ENCODE assay signal across 12 cellular contexts in genomic region chr1:210062033-210062432, GRCh38.
DNase-seq lines count a peak whose midpoint lies in the region; TF ChIP-seq lines count a peak whose summit lies in the region.
"Had no signal": no experiment of that assay in that cellular context is flagged by ENCODE, and none has a peak within 500 bp of the region (broad histone marks: within the 10 kb centered on the region; RNA-seq: fewer than 3 reads in every experiment).

No MANE protein-coding gene starts in this region.

- no peaks in the 10 kb centered on the region for H3K27me3 ChIP-seq in endodermal cell (ENCODE audit: control insufficient read depth, insufficient read depth, low read length, poor library complexity, severe bottlenecking)

- H3K36me3 Mint-ChIP-seq in endodermal cell (ENCODE audit: low read depth), result no peaks in the 10 kb centered on the region
- H3K36me3 Mint-ChIP-seq: CD14-positive monocyte; CD8-positive, alpha-beta T cell had no signal

- 90% methylated on average over 1 of the region's 1 CpG; no CpG with 5 or more reads in 1 of the 2 experiments for WGBS in endodermal cell (ENCODE audit: insufficient coverage in 1 of 2, insufficient read length in 1 of 2), 2 experiments

- no peaks in the 10 kb centered on the region for H3K4me1 Mint-ChIP-seq in endodermal cell
- H3K4me1 Mint-ChIP-seq: CD14-positive monocyte had no signal

- H3K4me1 ChIP-seq in endodermal cell (ENCODE audit: control insufficient read depth, insufficient read depth, low read length), result no peaks in the 10 kb centered on the region

- H3K27ac Mint-ChIP-seq in endodermal cell, result no peak overlapping the region
- H3K27ac Mint-ChIP-seq: CD14-positive monocyte; CD8-positive, alpha-beta T cell had no signal

- DNase-seq in NCI-H2171 treated with DMSO at 0.1 percent for 48 hours (lab: John Stamatoyannopoulos, UW), result peak; percentile 14
- no peak for DNase-seq in NCI-H2171 (lab: John Stamatoyannopoulos, UW)
- DNase-seq in NCI-H526 treated with DMSO at 0.1 percent for 48 hours (lab: John Stamatoyannopoulos, UW), result peak; percentile 45
- DNase-seq in endodermal cell, result no peak
- no peak for DNase-seq in activated naive CD4-positive, alpha-beta T cell treated with Interleukin-2 at 50 U/mL for 16 hours
- no peak for DNase-seq in 8988T
- no peak for DNase-seq in NCI-H510A (lab: John Stamatoyannopoulos, UW)
- no peak for DNase-seq in SKM-1 treated with dmso at 0.1 percent for 144 hours (lab: John Stamatoyannopoulos, UW; ENCODE audit: unreplicated experiment)
- DNase-seq: CD8-positive, alpha-beta T cell; COR-L47; GM23248 had no signal

- H3K36me3 ChIP-seq in endodermal cell (ENCODE audit: control insufficient read depth, insufficient read depth, low read length), result no peaks in the 10 kb centered on the region

- no peaks in the 10 kb centered on the region for H3K27me3 Mint-ChIP-seq in endodermal cell (ENCODE audit: insufficient read depth)

- peaks cover 4% of the 10 kb centered on the region for H3K9me3 Mint-ChIP-seq in endodermal cell

- no peak for TF ChIP-seq CTCF in endodermal cell (conservative IDR thresholded peaks at IDR 0.05)

- no peak overlapping the region for H3K9ac ChIP-seq in endodermal cell (ENCODE audit: extremely low read depth, low read length, poor library complexity, severe bottlenecking)
- H3K9ac ChIP-seq: GM23248 had no signal

- no peak overlapping the region for H3K4me3 Mint-ChIP-seq in endodermal cell
- H3K4me3 Mint-ChIP-seq: CD14-positive monocyte; CD8-positive, alpha-beta T cell had no signal

- H3K27ac ChIP-seq in endodermal cell (ENCODE audit: low read depth, low read length), result peak overlapping the region; percentile 29
- H3K27ac ChIP-seq: GM23248 had no signal

- H3K4me3 ChIP-seq in endodermal cell (ENCODE audit: low read length), result no peak overlapping the region
- H3K4me3 ChIP-seq: GM23248 had no signal

- H3K9me3 ChIP-seq in endodermal cell (ENCODE audit: control insufficient read depth, low read length), result peaks cover 4% of the 10 kb centered on the region

Comparison
In these comparisons a context has a peak if more than half of its experiments do, and no peak if none do; other contexts are left out.
1. DNase-seq: peak in NCI-H2171 treated with DMSO at 0.1 percent for 48 hours (single experiment) and NCI-H526 treated with DMSO at 0.1 percent for 48 hours (single experiment); none in NCI-H2171 (single experiment), endodermal cell (single experiment), activated naive CD4-positive, alpha-beta T cell treated with Interleukin-2 at 50 U/mL for 16 hours (single experiment), 8988T (single experiment), NCI-H510A (single experiment) and SKM-1 treated with dmso at 0.1 percent for 144 hours (single experiment).